In the genomic region with DNA sequence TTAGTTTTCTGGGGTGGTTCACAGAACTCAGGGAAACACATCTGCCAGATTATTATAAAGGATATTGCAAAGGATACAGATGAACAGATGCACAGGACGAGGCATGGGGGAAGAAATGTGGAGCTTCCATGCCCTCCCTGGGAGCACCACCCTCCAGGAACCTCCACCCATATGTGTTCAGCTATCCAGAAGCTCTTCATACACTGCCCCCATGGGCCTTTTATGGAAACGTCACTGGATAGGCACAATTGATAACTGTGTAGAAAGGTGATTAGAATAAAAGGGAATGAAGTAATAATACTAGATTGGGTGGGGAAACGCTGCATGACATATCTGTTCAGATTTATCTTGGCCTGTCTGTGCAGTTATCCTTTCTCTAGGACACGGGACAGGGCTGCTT, we compare ENCODE assay signal across 26 cellular contexts.
"Had no signal": no experiment of that assay in that cellular context is flagged by ENCODE, and none has a peak within 500 bp of the region (broad histone marks: within the 10 kb centered on the region; RNA-seq: fewer than 3 reads in every experiment).

No MANE protein-coding gene starts in this region.

- H3K36me3 Mint-ChIP-seq: naive thymus-derived CD4-positive, alpha-beta T cell had no signal

- H3K4me3 Mint-ChIP-seq: naive thymus-derived CD4-positive, alpha-beta T cell had no signal

- H3K27me3 ChIP-seq: esophagus squamous epithelium, gastrocnemius medialis, left lung had no signal

- H3K4me1 ChIP-seq: gastrocnemius medialis, left lung, lower lobe of right lung had no signal

- H3K27ac Mint-ChIP-seq: naive thymus-derived CD4-positive, alpha-beta T cell had no signal

- DNase-seq: dermis blood vessel endothelial cell; dorsolateral prefrontal cortex; effector CD4-positive, alpha-beta T cell; effector memory CD4-positive, alpha-beta T cell; erythroblast; esophagus squamous epithelium; foreskin fibroblast; foreskin melanocyte; gastrocnemius medialis; glutamatergic neuron; head of caudate nucleus; heart right ventricle; hippocampal formation; left cardiac atrium; left lung; left ventricle myocardium superior; lower lobe of right lung; mesenchymal stem cell; midbrain; naive thymus-derived CD4-positive, alpha-beta T cell had no signal

- H3K9me3 ChIP-seq: esophagus squamous epithelium, gastrocnemius medialis, heart right ventricle, left lung, lower lobe of right lung had no signal

- ATAC-seq: esophagus mucosa; gastrocnemius medialis; heart right ventricle; left cardiac atrium; left lung; left ventricle myocardium superior; lower lobe of right lung; naive thymus-derived CD4-positive, alpha-beta T cell had no signal

- H3K27ac ChIP-seq: coronary artery, epithelial cell of prostate, esophagus squamous epithelium, gastrocnemius medialis, heart right ventricle, left lung, lower lobe of right lung had no signal

- H3K36me3 ChIP-seq: esophagus squamous epithelium, gastrocnemius medialis, heart right ventricle, left lung, lower lobe of right lung had no signal

- H3K4me3 ChIP-seq: coronary artery, dorsolateral prefrontal cortex, esophagus squamous epithelium, gastrocnemius medialis, heart right ventricle, left lung, lower lobe of right lung had no signal

- FAIRE-seq: endometrium, islet of Langerhans, keratinocyte had no signal
